28 cellular contexts compared by ENCODE assay signal in genomic region chr7:4634166-4634565, GRCh38. TPM values are rescaled to one million over a fixed set of nuclear protein-coding genes. Genes with fewer than 3 reads are reported as not detected.
A peak's percentile ranks its signal among the peaks of the same experiment; 100 is the strongest.
DNase-seq lines count a peak whose midpoint lies in the region; ATAC-seq, FAIRE-seq and TF ChIP-seq lines count a peak whose summit lies in the region.
"Had no signal": no experiment of that assay in that cellular context is flagged by ENCODE, and none has a peak within 500 bp of the region (broad histone marks: within the 10 kb centered on the region; RNA-seq: fewer than 3 reads in every experiment).

No MANE protein-coding gene starts in this region.

- H4K20me1 ChIP-seq in HCT116 (ENCODE audit: insufficient read depth) (no peaks in the 10 kb centered on the region), astrocyte (ENCODE audit: insufficient read depth, low read length) (no peaks in the 10 kb centered on the region)
- H4K20me1 ChIP-seq: BLaER1 treated with 17β-estradiol and CSF1 and Interleukin-3, amounts not matched to agents 10 nM and 100 nM had no signal

- POLR2A ChIA-PET in HCT116 (lab: Charles Lee), result interaction anchor here (0.6 kb wide), 1 partner anchor 24 kb away, joined by 3 read pairs; no protein-coding TSS in a partner anchor

- H3K27ac Mint-ChIP-seq in astrocyte (ENCODE audit: unreplicated experiment), result no peak overlapping the region
- H3K27ac Mint-ChIP-seq: activated CD4-positive, alpha-beta memory T cell treated with anti-CD3 and anti-CD28 coated beads, Interleukin-2, amount 10 ng/mL, durations not matched to agents 7 days and 5 days; activated naive CD8-positive, alpha-beta T cell treated with anti-CD3 and anti-CD28 coated beads, Interleukin-2, amount 10 ng/mL, durations not matched to agents 7 days and 5 days had no signal

- FAIRE-seq in astrocyte (lab: Jason Lieb, UNC), result no peak
- FAIRE-seq: H1 had no signal

- H3K27ac ChIP-seq in HCT116 (ENCODE audit: low read depth, low read length) (no peak overlapping the region), astrocyte (ENCODE audit: low read depth, low read length) (no peak overlapping the region)
- H3K27ac ChIP-seq: BLaER1 treated with 17β-estradiol and CSF1 and Interleukin-3, amounts not matched to agents 10 nM and 100 nM; esophagus muscularis mucosa; KMS-11; upper lobe of left lung had no signal

- H3K9me2 ChIP-seq in HCT116 (ENCODE audit: insufficient read depth), result no peaks in the 10 kb centered on the region

- intact Hi-C loops in HCT116 (cut with micrococcal nuclease), result loop anchor here (5.0 to 10.0 kb wide), 3 partner anchors 118 to 1329 kb away; partner anchors contain the start of gene SDK1

- H3K9me3 ChIP-seq in HCT116 (ENCODE audit: control insufficient read depth in 1 of 2, insufficient read depth in 1 of 2, low read depth in 1 of 2, low read length in 2 of 2), result no peaks in the 10 kb centered on the region
- no peaks in the 10 kb centered on the region for H3K9me3 ChIP-seq in astrocyte (ENCODE audit: insufficient read depth, low read depth, low read length)
- H3K9me3 ChIP-seq: BLaER1 treated with 17β-estradiol and CSF1 and Interleukin-3, amounts not matched to agents 10 nM and 100 nM; Caco-2; esophagus muscularis mucosa; upper lobe of left lung had no signal

- TF ChIP-seq POLR2A in HCT116 (IDR thresholded peaks at IDR 0.05; ENCODE audit: borderline replicate concordance, extremely low read depth, insufficient read depth, insufficient read length), result no peak

- H3K9me3 Mint-ChIP-seq in astrocyte (ENCODE audit: unreplicated experiment), result peaks cover 4% of the 10 kb centered on the region
- H3K9me3 Mint-ChIP-seq: activated CD4-positive, alpha-beta memory T cell treated with anti-CD3 and anti-CD28 coated beads, Interleukin-2, amount 10 ng/mL, durations not matched to agents 7 days and 5 days; activated naive CD8-positive, alpha-beta T cell treated with anti-CD3 and anti-CD28 coated beads, Interleukin-2, amount 10 ng/mL, durations not matched to agents 7 days and 5 days had no signal

- H3K79me2 ChIP-seq in HCT116 (ENCODE audit: insufficient read depth, low read length) (no peaks in the 10 kb centered on the region), astrocyte (ENCODE audit: insufficient read depth, low read length) (no peaks in the 10 kb centered on the region)

- no peak for TF ChIP-seq RAD21 in HCT116 (IDR thresholded peaks at IDR 0.05; ENCODE audit: low read depth)

- H2AFZ ChIP-seq in HCT116 (ENCODE audit: low read depth, low read length, poor library complexity, severe bottlenecking), result no peak overlapping the region
- no peak overlapping the region for H2AFZ ChIP-seq in astrocyte (ENCODE audit: low read depth, low read length)

- no peak overlapping the region for H3K4me3 ChIP-seq in HCT116 (replicated peaks in 1 of 2; ENCODE audit: low read depth in 1 of 2, low read length in 2 of 2)
- H3K4me3 ChIP-seq in astrocyte (ENCODE audit: insufficient read depth, low read depth, low read length), result no peak overlapping the region
- H3K4me3 ChIP-seq: BLaER1 treated with 17β-estradiol and CSF1 and Interleukin-3, amounts not matched to agents 10 nM and 100 nM; esophagus muscularis mucosa; smooth muscle cell; upper lobe of left lung had no signal

- DNase-seq in A172 (ENCODE audit: low spot score), result peak; percentile 33
- DNase-seq in HCT116 (ENCODE audit: low read depth, low spot score), result no peak
- DNase-seq in astrocyte (ENCODE audit: low read depth), result peak; percentile 25
- peak; percentile 57 for DNase-seq in fibroblast of peridontal ligament (ENCODE audit: extremely low read depth)
- no peak for DNase-seq in stimulated activated naive CD4-positive, alpha-beta T cell treated with Interleukin-2 at 50 U/mL for 16 hours (lab: John Stamatoyannopoulos, UW)
- no peak for DNase-seq in GM20000 (ENCODE audit: low spot score)
- DNase-seq in effector CD4-positive, alpha-beta T cell, result no peak
- DNase-seq: activated CD4-positive, alpha-beta memory T cell treated with anti-CD3 and anti-CD28 coated beads, Interleukin-2, amount 10 ng/mL, durations not matched to agents 7 days and 5 days; activated effector memory CD4-positive, alpha-beta T cell treated with Interleukin-2 at 50 U/mL for 16 hours; activated naive CD8-positive, alpha-beta T cell treated with anti-CD3 and anti-CD28 coated beads, Interleukin-2, amount 10 ng/mL, durations not matched to agents 7 days and 5 days; Caco-2; DMS79; effector memory CD4-positive, alpha-beta T cell; left colon; mesenchymal stem cell; NCI-H1092; NCI-H1930; NCI-H2227 treated with DMSO at 0.1 percent for 48 hours; NCI-H748 treated with DMSO at 0.1 percent for 48 hours; substantia nigra; T-helper 9 cell; upper lobe of left lung had no signal

- H3K4me2 ChIP-seq in HCT116 (ENCODE audit: low read length), result peak overlapping the region; percentile 33; the same call in 1 of the 2 replicates
- H3K4me2 ChIP-seq in astrocyte (ENCODE audit: low read length), result no peak overlapping the region
- H3K4me2 ChIP-seq: BLaER1 treated with 17β-estradiol and CSF1 and Interleukin-3, amounts not matched to agents 10 nM and 100 nM; KMS-11; smooth muscle cell had no signal

- RAD21 ChIA-PET in HCT116 (lab: Charles Lee; ENCODE audit: low non-redundant PET in 1 of 2, low total read pairs in 2 of 2, uncharacterized antibody in 2 of 2, unreplicated experiment in 2 of 2), result no interaction called here

- TF ChIP-seq CTCF in HCT116 (IDR thresholded peaks at IDR 0.05 in 2 of 3, conservative IDR thresholded peaks at IDR 0.05 in 1 of 3; ENCODE audit: borderline replicate concordance in 1 of 3, insufficient read depth in 1 of 3, low read depth in 2 of 3, low read length in 2 of 3), result no peak
- TF ChIP-seq CTCF in astrocyte (IDR thresholded peaks at IDR 0.05; ENCODE audit: insufficient read depth, low read depth, low read length), result no peak
- TF ChIP-seq CTCF in GM20000 (IDR thresholded peaks at IDR 0.05; ENCODE audit: extremely low read depth, missing control alignments), result no peak

- CTCF ChIA-PET in HCT116 (lab: Charles Lee), result no interaction called here

- peaks cover 4% of the 10 kb centered on the region for H3K4me1 Mint-ChIP-seq in astrocyte (ENCODE audit: low read depth, unreplicated experiment)

- ATAC-seq in HCT116 (no peak), GM21515 (IDR thresholded peaks at IDR 0.05; ENCODE audit: unreplicated experiment) (no peak)
- ATAC-seq: left colon had no signal

- no peaks in the 10 kb centered on the region for H3K27me3 ChIP-seq in HCT116 (ENCODE audit: insufficient read depth, low read length)
- no peaks in the 10 kb centered on the region for H3K27me3 ChIP-seq in astrocyte (ENCODE audit: insufficient read depth, low read length)
- H3K27me3 ChIP-seq: BLaER1 treated with 17β-estradiol and CSF1 and Interleukin-3, amounts not matched to agents 10 nM and 100 nM; upper lobe of left lung had no signal

- H3K27me3 Mint-ChIP-seq in astrocyte (ENCODE audit: low read depth, unreplicated experiment), result peaks cover 15% of the 10 kb centered on the region

- no peak overlapping the region for H3K4me3 Mint-ChIP-seq in astrocyte (ENCODE audit: unreplicated experiment)
- H3K4me3 Mint-ChIP-seq: activated CD4-positive, alpha-beta memory T cell treated with anti-CD3 and anti-CD28 coated beads, Interleukin-2, amount 10 ng/mL, durations not matched to agents 7 days and 5 days; activated naive CD8-positive, alpha-beta T cell treated with anti-CD3 and anti-CD28 coated beads, Interleukin-2, amount 10 ng/mL, durations not matched to agents 7 days and 5 days had no signal

- H3K4me1 ChIP-seq in HCT116 (ENCODE audit: control insufficient read depth in 1 of 2, insufficient read depth in 2 of 2, low read length in 2 of 2) (peaks cover 28 to 41% of the 10 kb centered on the region in 2 experiments), astrocyte (ENCODE audit: insufficient read depth, low read length) (peaks cover 11% of the 10 kb centered on the region)

- BruUV-seq in HCT116 (replicated peaks; lab: Mats Ljungman, UMichigan), result no TSS peak

- H3K36me3 ChIP-seq in HCT116 (ENCODE audit: control insufficient read depth in 1 of 2, insufficient read depth in 2 of 2, low read length in 2 of 2) (no peaks in the 10 kb centered on the region), astrocyte (ENCODE audit: insufficient read depth, low read length) (no peaks in the 10 kb centered on the region)
- H3K36me3 ChIP-seq: BLaER1 treated with 17β-estradiol and CSF1 and Interleukin-3, amounts not matched to agents 10 nM and 100 nM; esophagus muscularis mucosa; upper lobe of left lung had no signal

- H3K9ac ChIP-seq in HCT116 (ENCODE audit: low read length) (no peak overlapping the region), astrocyte (ENCODE audit: low read length) (no peak overlapping the region)
- H3K9ac ChIP-seq: BLaER1 treated with 17β-estradiol and CSF1 and Interleukin-3, amounts not matched to agents 10 nM and 100 nM; KMS-11 had no signal

- H3K36me3 Mint-ChIP-seq in astrocyte (ENCODE audit: low read depth, unreplicated experiment), result no peaks in the 10 kb centered on the region
- H3K36me3 Mint-ChIP-seq: activated naive CD8-positive, alpha-beta T cell treated with anti-CD3 and anti-CD28 coated beads, Interleukin-2, amount 10 ng/mL, durations not matched to agents 7 days and 5 days had no signal

TF ChIP-seq in HCT116, 20 proteins besides CTCF, POLR2A, EP300 and RAD21 (continues in another document):
- TF ChIP-seq REST (IDR thresholded peaks at IDR 0.05; ENCODE audit: low read depth), result no peak

RNA-seq across cellular contexts. Expression of gene FOXK1, which starts 47.9 kb away (rescaled TPM):
- total RNA-seq in A172 (2014; rRNA removed; shearing (Covaris generic)), result 8.3 and 16.6 TPM in 2 replicates
- total RNA-seq in HCT116 (2021; ENCODE audit: unreplicated experiment) (60.5 TPM), astrocyte (51.8 and 53.6 TPM in 2 replicates)
- polyA plus RNA-seq in HCT116 (2012), result 13.8 and 17.7 TPM in 2 replicates

Comparison
In these comparisons a context has a peak if more than half of its experiments do, and no peak if none do; other contexts are left out.
1. DNase-seq: peak in A172 (single experiment), astrocyte (single experiment) and fibroblast of peridontal ligament (single experiment); none in HCT116 (single experiment), stimulated activated naive CD4-positive, alpha-beta T cell treated with Interleukin-2 at 50 U/mL for 16 hours (single experiment), GM20000 (single experiment) and effector CD4-positive, alpha-beta T cell (single experiment).